In the genomic region with DNA sequence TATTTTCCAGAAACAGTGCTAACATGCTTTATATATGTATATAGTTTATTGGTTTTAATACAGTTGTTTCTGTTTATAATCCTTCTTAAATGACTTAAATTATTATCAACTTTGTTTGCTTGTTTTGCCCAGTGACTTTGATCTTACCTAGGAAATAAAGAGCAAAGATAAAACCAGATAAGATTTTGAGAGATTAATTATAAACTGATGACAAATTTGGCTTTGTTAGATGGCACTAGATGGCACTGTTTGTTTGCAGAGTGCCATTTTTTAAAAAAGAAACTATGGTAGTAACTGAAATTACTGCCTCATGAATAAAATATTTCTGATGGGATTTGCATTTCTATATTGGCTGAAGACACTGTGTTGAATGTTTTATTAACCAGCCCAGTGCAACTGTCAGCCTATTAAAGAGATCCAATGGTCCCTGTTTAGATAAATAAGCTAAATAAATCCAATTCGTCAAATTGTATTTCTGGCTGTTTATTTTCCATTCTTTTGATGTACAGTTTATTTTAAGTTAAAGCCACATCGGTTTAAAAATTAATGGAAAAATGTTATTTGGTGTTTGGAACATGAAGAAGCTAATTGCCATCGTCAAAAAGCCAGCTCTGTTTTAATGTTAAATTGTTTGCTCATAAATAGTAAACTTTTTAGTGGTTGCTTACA, we compare ENCODE assay signal across 9 cellular contexts. TPM values are rescaled to one million over a fixed set of nuclear protein-coding genes. Genes with fewer than 3 reads are reported as not detected.
A peak's percentile ranks its signal among the peaks of the same experiment; 100 is the strongest.
DNase-seq lines count a peak whose midpoint lies in the region; ATAC-seq and TF ChIP-seq lines count a peak whose summit lies in the region.
"Had no signal": no experiment of that assay in that cellular context is flagged by ENCODE, and none has a peak within 500 bp of the region (broad histone marks: within the 10 kb centered on the region; RNA-seq: fewer than 3 reads in every experiment).

No MANE protein-coding gene starts in this region.

- H3K27ac Mint-ChIP-seq in type B pancreatic cell, result no peak overlapping the region

- H3K27ac ChIP-seq in heart right ventricle (no peak overlapping the region), gastroesophageal sphincter (no peak overlapping the region)

- H3K36me3 ChIP-seq in heart right ventricle, result peaks cover 0 to 1% (median 0%) of the 10 kb centered on the region in 9 donors
- no peaks in the 10 kb centered on the region for H3K36me3 ChIP-seq in gastroesophageal sphincter

- no peak overlapping the region for H3K4me3 ChIP-seq in heart right ventricle
- H3K4me3 ChIP-seq in foreskin fibroblast (ENCODE audit: low read depth in 1 of 2, low read length in 2 of 2), result no peak overlapping the region
- no peak overlapping the region for H3K4me3 ChIP-seq in gastroesophageal sphincter

- no peaks in the 10 kb centered on the region for H3K9me3 Mint-ChIP-seq in type B pancreatic cell

- H3K27me3 ChIP-seq in heart right ventricle (no peaks in the 10 kb centered on the region), gastroesophageal sphincter (no peaks in the 10 kb centered on the region)

- in situ Hi-C loops in SK-MEL-5 (cut with HindIII; ENCODE audit: low pct_unique_long_range_greater_than_20kb, low sequenced_read_pairs), result no loop called here

- H3K4me1 Mint-ChIP-seq in type B pancreatic cell (ENCODE audit: unreplicated experiment), result peaks cover 6% of the 10 kb centered on the region

- peaks cover 4% of the 10 kb centered on the region for H3K36me3 Mint-ChIP-seq in type B pancreatic cell

- H3K9me3 ChIP-seq in heart right ventricle (no peaks in the 10 kb centered on the region), gastroesophageal sphincter (no peaks in the 10 kb centered on the region)

- ATAC-seq in heart right ventricle (no peak), left ventricle myocardium superior (no peak), gastroesophageal sphincter (no peak), GM21528 (IDR thresholded peaks at IDR 0.05; ENCODE audit: low FRiP score, unreplicated experiment) (no peak)

- intact Hi-C loops in heart right ventricle (cut with DNase I), result loop anchor here in 5 of 10 donors (2.0 to 10.0 kb wide), 5 partner anchors 477 to 1089 kb away; a partner anchor contains a TSS
- intact Hi-C loops in left ventricle myocardium superior (cut with micrococcal nuclease), result no loop called here

- H3K4me3 Mint-ChIP-seq in type B pancreatic cell, result no peak overlapping the region

- TF ChIP-seq EP300 in gastroesophageal sphincter (IDR thresholded peaks at IDR 0.05), result no peak

- DNase-seq in heart right ventricle (no peak), left ventricle myocardium superior (no peak), SK-MEL-5 (ENCODE audit: low read depth, low spot score) (peak; percentile 46), foreskin fibroblast (peak; percentile 4 to 35), type B pancreatic cell (ENCODE audit: extremely low spot score, unreplicated experiment) (no peak)
- no peak for DNase-seq in activated CD4-positive, alpha-beta T cell treated with anti-CD3 and anti-CD28 coated beads, Interleukin-2, amount 50 U/mL, for 1 hour
- DNase-seq: activated effector memory CD4-positive, alpha-beta T cell treated with Interleukin-2 at 50 U/mL for 16 hours had no signal

- H3K4me1 ChIP-seq in heart right ventricle (peaks cover 0 to 8% (median 0%) of the 10 kb centered on the region in 9 donors), gastroesophageal sphincter (peaks cover 0 to 12% (median 3%) of the 10 kb centered on the region in 3 donors)

- WGBS in heart right ventricle, 2 donors, result 81 to 87% methylated on average over 3 of the region's 3 CpGs
- 51 to 68% methylated on average over 3 of the region's 3 CpGs for WGBS in gastroesophageal sphincter (ENCODE audit: low coverage in 1 of 2), 2 donors

- peak in 6 of 9 donors; percentile 37 to 54 (median 42) for TF ChIP-seq CTCF in heart right ventricle (IDR thresholded peaks at IDR 0.05)
- TF ChIP-seq CTCF in foreskin fibroblast (IDR thresholded peaks at IDR 0.05; ENCODE audit: low read depth, low read length), result peak; percentile 44
- TF ChIP-seq CTCF in type B pancreatic cell (conservative IDR thresholded peaks at IDR 0.05), result peak; percentile 63
- peak in 1 of 4 experiments; percentile 31 for TF ChIP-seq CTCF in gastroesophageal sphincter (IDR thresholded peaks at IDR 0.05)

- TF ChIP-seq POLR2A in gastroesophageal sphincter (IDR thresholded peaks at IDR 0.05), result no peak

- H3K27me3 Mint-ChIP-seq in type B pancreatic cell, result no peaks in the 10 kb centered on the region

RNA-seq across cellular contexts. Expression of a gene that starts 28.7 kb away (rescaled TPM):
- total RNA-seq in heart right ventricle (10 to 100 TPM; 15.7 to 24.5 (median 21.1) TPM), left ventricle myocardium superior (22.9 TPM), type B pancreatic cell (ENCODE audit: low replicate concordance) (27.0 and 32.6 TPM in 2 replicates), gastroesophageal sphincter (10 to 100 TPM; 19.6 to 81.9 (median 43.1) TPM)
- polyA plus RNA-seq in heart right ventricle, result 1 to 10 TPM; 6.2 to 8.2 TPM
- 42.1 and 52.4 TPM in 2 replicates for total RNA-seq in SK-MEL-5 (2014; rRNA removed; shearing (Covaris generic))
- polyA plus RNA-seq in SK-MEL-5 (2015; cell fraction: cytosol; rRNA removed), result 29.3 and 32.4 TPM in 2 replicates
- polyA plus RNA-seq in SK-MEL-5 (2015; cell fraction: nucleus; rRNA removed), result 84.4 and 88.9 TPM in 2 replicates

RNA-seq across cellular contexts. Expression of a gene that starts 29.0 kb away (rescaled TPM):
- total RNA-seq in heart right ventricle (10 to 100 TPM; 11.0 to 19.3 (median 15.2) TPM), left ventricle myocardium superior (17.6 TPM), type B pancreatic cell (ENCODE audit: low replicate concordance) (29.8 and 42.2 TPM in 2 replicates), gastroesophageal sphincter (10 to 100 TPM; 12.0 to 28.2 (median 21.4) TPM)
- 10 to 100 TPM; 19.4 to 34.5 TPM for polyA plus RNA-seq in heart right ventricle
- total RNA-seq in SK-MEL-5 (2014; rRNA removed; shearing (Covaris generic)), result 31.2 TPM in 2 replicates
- 24.8 and 32.2 TPM in 2 replicates for polyA plus RNA-seq in SK-MEL-5 (2015; cell fraction: cytosol; rRNA removed)
- polyA plus RNA-seq in SK-MEL-5 (2015; cell fraction: nucleus; rRNA removed), result 171 and 212 TPM in 2 replicates

Comparison
In these comparisons a context has a peak if more than half of its experiments do, and no peak if none do; other contexts are left out.
1. DNase-seq: peak in SK-MEL-5 (single experiment) and foreskin fibroblast (2 of 2); none in heart right ventricle (0 of 2), left ventricle myocardium superior (single experiment), type B pancreatic cell (single experiment) and activated CD4-positive, alpha-beta T cell treated with anti-CD3 and anti-CD28 coated beads, Interleukin-2, amount 50 U/mL, for 1 hour (single experiment).